Comparison of ENCODE assay signal across 10 cellular contexts in genomic region chr6:70079241-70079640, GRCh38.
"Had no signal": no experiment of that assay in that cellular context is flagged by ENCODE, and none has a peak within 500 bp of the region (broad histone marks: within the 10 kb centered on the region; RNA-seq: fewer than 3 reads in every experiment).

No MANE protein-coding gene starts in this region.

- DNase-seq: activated CD4-positive, alpha-beta T cell treated with anti-CD3 and anti-CD28 coated beads for 4 hours; activated CD8-positive, alpha-beta memory T cell treated with anti-CD3 and anti-CD28 coated beads, Interleukin-2, amount 50 U/mL, for 4 hours; activated CD8-positive, alpha-beta T cell treated with anti-CD3 and anti-CD28 coated beads for 36 hours; activated naive CD4-positive, alpha-beta T cell treated with Interleukin-2 at 50 U/mL for 16 hours; activated naive CD8-positive, alpha-beta T cell treated with anti-CD3 and anti-CD28 coated beads, Interleukin-2, amount 50 U/mL, for 24 hours; dorsolateral prefrontal cortex; ovary; stimulated activated CD4-positive, alpha-beta T cell treated with anti-CD3 and anti-CD28 coated beads, Interleukin-4, amount 100 ng/mL, for 1 hour; stimulated activated CD8-positive, alpha-beta memory T cell treated with anti-CD3 and anti-CD28 coated beads, Interleukin-4, amount 100 ng/mL, for 48 hours; WERI-Rb-1 had no signal

- H3K27me3 ChIP-seq: dorsolateral prefrontal cortex, ovary had no signal

- H3K4me3 ChIP-seq: dorsolateral prefrontal cortex, ovary had no signal

- H3K27ac ChIP-seq: dorsolateral prefrontal cortex, ovary, WERI-Rb-1 had no signal

- ATAC-seq: activated CD8-positive, alpha-beta T cell treated with anti-CD3 and anti-CD28 coated beads for 36 hours; activated naive CD8-positive, alpha-beta T cell treated with anti-CD3 and anti-CD28 coated beads, Interleukin-2, amount 50 U/mL, for 24 hours had no signal

- H3K9me3 ChIP-seq: ovary had no signal

- H3K36me3 ChIP-seq: ovary, WERI-Rb-1 had no signal
